In genomic region chr1:47313915-47314664, GRCh38 we compare ENCODE assay signal across 1 cellular context.
TF ChIP-seq lines count a peak whose summit lies in the region.

TSS of gene STIL (minus strand) at chr1:47314147. CDS start at chr1:47310319, 3,828 bp downstream.

TF ChIP-seq in HEK293, 187 proteins besides CTCF, POLR2A, EP300 and RAD21 (continued from another document and continues in another):
- no peak for TF ChIP-seq ZBTB44 (tag by site-specific recombination; IDR thresholded peaks at IDR 0.05)
- no peak for TF ChIP-seq BCL6B (tag by site-specific recombination; IDR thresholded peaks at IDR 0.05)
- TF ChIP-seq BCL11B (tag by site-specific recombination; IDR thresholded peaks at IDR 0.05; ENCODE audit: low read depth): no peak
- TF ChIP-seq ZNF501 (tag by site-specific recombination; IDR thresholded peaks at IDR 0.05): no peak
- no peak for TF ChIP-seq REPIN1 (tag by site-specific recombination; IDR thresholded peaks at IDR 0.05; ENCODE audit: low read depth)
- peak; percentile 89 for TF ChIP-seq ZBTB21 (tag by site-specific recombination; IDR thresholded peaks at IDR 0.05)
- no peak for TF ChIP-seq ZSCAN18 (tag by site-specific recombination; IDR thresholded peaks at IDR 0.05)
- TF ChIP-seq ZNF747 (tag by site-specific recombination; IDR thresholded peaks at IDR 0.05): no peak
- TF ChIP-seq ZNF10 (tag by site-specific recombination; IDR thresholded peaks at IDR 0.05): peak; percentile 11; the same call in 1 of the 2 replicates
- no peak; the same call in 1 of the 2 replicates for TF ChIP-seq KLF16 (tag by site-specific recombination; IDR thresholded peaks at IDR 0.05)
- no peak for TF ChIP-seq ZNF423 (tag by site-specific recombination; IDR thresholded peaks at IDR 0.05)
- no peak for TF ChIP-seq ZNF48 (tag by site-specific recombination; IDR thresholded peaks at IDR 0.05)
- TF ChIP-seq ZNF184 (tag by site-specific recombination; IDR thresholded peaks at IDR 0.05): no peak
- TF ChIP-seq ZNF560 (tag by site-specific recombination; IDR thresholded peaks at IDR 0.05; ENCODE audit: borderline replicate concordance): no peak
- no peak for TF ChIP-seq YY1 (tag by site-specific recombination; IDR thresholded peaks at IDR 0.05)
- TF ChIP-seq PRDM2 (tag by site-specific recombination; IDR thresholded peaks at IDR 0.05; ENCODE audit: borderline replicate concordance): no peak
- no peak for TF ChIP-seq ZNF837 (tag by site-specific recombination; IDR thresholded peaks at IDR 0.05)
- TF ChIP-seq SALL2 (tag by site-specific recombination; IDR thresholded peaks at IDR 0.05; ENCODE audit: borderline replicate concordance): no peak
- TF ChIP-seq ZNF202 (tag by site-specific recombination; IDR thresholded peaks at IDR 0.05; ENCODE audit: borderline replicate concordance): no peak
- TF ChIP-seq ZNF776 (tag by site-specific recombination; IDR thresholded peaks at IDR 0.05; ENCODE audit: borderline replicate concordance): no peak
- TF ChIP-seq ZNF211 (tag by site-specific recombination; IDR thresholded peaks at IDR 0.05; ENCODE audit: low read depth): no peak
- TF ChIP-seq ZNF324 (tag by site-specific recombination; IDR thresholded peaks at IDR 0.05): no peak
- TF ChIP-seq ZNF248 (tag by site-specific recombination; IDR thresholded peaks at IDR 0.05): no peak
- no peak for TF ChIP-seq ZNF433 (tag by site-specific recombination; IDR thresholded peaks at IDR 0.05; ENCODE audit: low read depth)
- 0 out of 2 replicates have a peak, but pooled peaks have one; percentile 55 for TF ChIP-seq TCF7L2 (IDR thresholded peaks at IDR 0.05; ENCODE audit: borderline replicate concordance, low read depth, low read length)
- TF ChIP-seq ZNF629 (tag by site-specific recombination; IDR thresholded peaks at IDR 0.05): peak; percentile 97
- no peak for TF ChIP-seq ZNF792 (tag by site-specific recombination; IDR thresholded peaks at IDR 0.05)
- TF ChIP-seq SP2 (tag by site-specific recombination; IDR thresholded peaks at IDR 0.05): peak; percentile 98
- TF ChIP-seq YY2 (tag by site-specific recombination; IDR thresholded peaks at IDR 0.05): no peak
- TF ChIP-seq ZBTB1 (tag by site-specific recombination; IDR thresholded peaks at IDR 0.05): no peak
- no peak for TF ChIP-seq ZNF670 (tag by site-specific recombination; IDR thresholded peaks at IDR 0.05; ENCODE audit: low read depth)
- TF ChIP-seq ELK4 (IDR thresholded peaks at IDR 0.05; ENCODE audit: borderline replicate concordance, low read depth, low read length): peak; percentile 87; the same call in 1 of the 2 replicates
- TF ChIP-seq ZNF350 (tag by site-specific recombination; IDR thresholded peaks at IDR 0.05): no peak
- TF ChIP-seq ZNF654 (tag by site-specific recombination; IDR thresholded peaks at IDR 0.05; ENCODE audit: low read depth): no peak
- TF ChIP-seq HOXA7 (CRISPR knock-in tag; IDR thresholded peaks at IDR 0.05; ENCODE audit: borderline replicate concordance): no peak
- no peak for TF ChIP-seq MYNN (tag by site-specific recombination; IDR thresholded peaks at IDR 0.05; ENCODE audit: borderline replicate concordance)
- no peak; the same call in none of the 2 replicates for TF ChIP-seq ZNF580 (tag by site-specific recombination; IDR thresholded peaks at IDR 0.05)
- no peak for TF ChIP-seq ZNF548 (tag by site-specific recombination; IDR thresholded peaks at IDR 0.05)
- TF ChIP-seq ZNF292 (tag by site-specific recombination; IDR thresholded peaks at IDR 0.05; ENCODE audit: borderline replicate concordance, low read depth): no peak
- no peak for TF ChIP-seq FEZF1 (tag by site-specific recombination; IDR thresholded peaks at IDR 0.05)
- TF ChIP-seq ZNF624 (tag by site-specific recombination; IDR thresholded peaks at IDR 0.05): no peak
- TF ChIP-seq ZFP69B (tag by site-specific recombination; IDR thresholded peaks at IDR 0.05): 0 out of 2 replicates have a peak, but pooled peaks have one; percentile 14
- TF ChIP-seq ZNF18 (tag by site-specific recombination; IDR thresholded peaks at IDR 0.05): no peak
- TF ChIP-seq ZNF398 (tag by site-specific recombination; IDR thresholded peaks at IDR 0.05): no peak
- no peak for TF ChIP-seq BCL11A (tag by site-specific recombination; IDR thresholded peaks at IDR 0.05; ENCODE audit: low read depth)
- TF ChIP-seq ZNF311 (tag by site-specific recombination; IDR thresholded peaks at IDR 0.05; ENCODE audit: borderline replicate concordance): no peak
- no peak for TF ChIP-seq ZNF132 (tag by site-specific recombination; IDR thresholded peaks at IDR 0.05; ENCODE audit: borderline replicate concordance)
- TF ChIP-seq ZSCAN30 (tag by site-specific recombination; IDR thresholded peaks at IDR 0.05): 0 out of 2 replicates have a peak, but pooled peaks have one; percentile 54
- no peak for TF ChIP-seq ZNF341 (tag by site-specific recombination; IDR thresholded peaks at IDR 0.05; ENCODE audit: low read depth)
- no peak for TF ChIP-seq ZNF707 (tag by site-specific recombination; IDR thresholded peaks at IDR 0.05)
- no peak for TF ChIP-seq ZNF513 (tag by site-specific recombination; IDR thresholded peaks at IDR 0.05)
- TF ChIP-seq IKZF3 (tag by site-specific recombination; IDR thresholded peaks at IDR 0.05): peak; percentile 86
- no peak for TF ChIP-seq ZNF529 (tag by site-specific recombination; IDR thresholded peaks at IDR 0.05; ENCODE audit: insufficient replicate concordance)
- peak; percentile 28; the same call in 1 of the 2 replicates for TF ChIP-seq KLF10 (tag by site-specific recombination; IDR thresholded peaks at IDR 0.05)
